ENCODE assay signal across 24 cellular contexts in genomic region chr2:71535526-71535925, GRCh38.
"Had no signal": no experiment of that assay in that cellular context is flagged by ENCODE, and none has a peak within 500 bp of the region (broad histone marks: within the 10 kb centered on the region; RNA-seq: fewer than 3 reads in every experiment).

No MANE protein-coding gene starts in this region.

- H3K27me3 Mint-ChIP-seq: progenitor cell of endocrine pancreas had no signal

- H3K4me3 ChIP-seq: coronary artery, esophagus squamous epithelium, gastroesophageal sphincter, lung, pancreas, tibial artery, upper lobe of left lung had no signal

- H3K36me3 Mint-ChIP-seq: immature natural killer cell; stimulated activated effector memory CD8-positive, alpha-beta T cell treated with anti-CD3 and anti-CD28 coated beads, Interleukin-12 subunit alpha, Interleukin-12 subunit beta, amount 100 ng/mL, for 72 hours had no signal

- H3K9me3 Mint-ChIP-seq: immature natural killer cell; naive thymus-derived CD8-positive, alpha-beta T cell; stimulated activated effector memory CD8-positive, alpha-beta T cell treated with anti-CD3 and anti-CD28 coated beads, Interleukin-12 subunit alpha, Interleukin-12 subunit beta, amount 100 ng/mL, for 72 hours; stimulated activated naive CD8-positive, alpha-beta T cell treated with anti-CD3 and anti-CD28 coated beads, Interleukin-15, Interleukin-2, amounts not matched to agents 100 ng/mL and 50 ng/mL, for 24 hours had no signal

- H3K27ac Mint-ChIP-seq: immature natural killer cell; progenitor cell of endocrine pancreas; stimulated activated effector memory CD8-positive, alpha-beta T cell treated with anti-CD3 and anti-CD28 coated beads, Interleukin-12 subunit alpha, Interleukin-12 subunit beta, amount 100 ng/mL, for 72 hours; stimulated activated naive CD8-positive, alpha-beta T cell treated with anti-CD3 and anti-CD28 coated beads, Interleukin-15, Interleukin-2, amounts not matched to agents 100 ng/mL and 50 ng/mL, for 24 hours had no signal

- DNase-seq: caudate nucleus; effector CD8-positive, alpha-beta T cell; esophagus squamous epithelium; foreskin fibroblast; glutamatergic neuron; immature natural killer cell; left colon; mesendoderm; naive thymus-derived CD8-positive, alpha-beta T cell; nucleus accumbens; right cardiac atrium; stimulated activated CD4-positive, alpha-beta T cell treated with anti-CD3 and anti-CD28 coated beads, Interleukin-4, amount 100 ng/mL, for 1 hour; stimulated activated CD8-positive, alpha-beta memory T cell treated with anti-CD3 and anti-CD28 coated beads, Interleukin-4, amount 100 ng/mL, for 48 hours; upper lobe of left lung had no signal

- H3K4me3 Mint-ChIP-seq: immature natural killer cell; naive thymus-derived CD8-positive, alpha-beta T cell; stimulated activated effector memory CD8-positive, alpha-beta T cell treated with anti-CD3 and anti-CD28 coated beads, Interleukin-12 subunit alpha, Interleukin-12 subunit beta, amount 100 ng/mL, for 72 hours; stimulated activated naive CD8-positive, alpha-beta T cell treated with anti-CD3 and anti-CD28 coated beads, Interleukin-15, Interleukin-2, amounts not matched to agents 100 ng/mL and 50 ng/mL, for 24 hours had no signal

- ATAC-seq: gastroesophageal sphincter; left colon; left ventricle myocardium superior; naive thymus-derived CD8-positive, alpha-beta T cell; pancreas; right cardiac atrium; stimulated activated effector memory CD8-positive, alpha-beta T cell treated with anti-CD3 and anti-CD28 coated beads, Interleukin-12 subunit alpha, Interleukin-12 subunit beta, amount 100 ng/mL, for 72 hours had no signal

- FAIRE-seq: endometrium, pancreas had no signal

- H3K27me3 ChIP-seq: gastroesophageal sphincter, pancreas, tibial artery, upper lobe of left lung had no signal

- H3K36me3 ChIP-seq: esophagus squamous epithelium, pancreas had no signal

- H3K9me3 ChIP-seq: esophagus squamous epithelium, gastroesophageal sphincter, pancreas, tibial artery, upper lobe of left lung had no signal

- H3K4me1 ChIP-seq: gastroesophageal sphincter, pancreas, tibial artery had no signal

- H3K27ac ChIP-seq: coronary artery, esophagus squamous epithelium, gastroesophageal sphincter, pancreas, tibial artery, upper lobe of left lung had no signal
